In genomic region chr15:48221885-48222284, GRCh38 we compare ENCODE assay signal across 24 cellular contexts. TPM values are rescaled to one million over a fixed set of nuclear protein-coding genes. Genes with fewer than 3 reads are reported as not detected.
DNase-seq lines count a peak whose midpoint lies in the region; ATAC-seq and TF ChIP-seq lines count a peak whose summit lies in the region.
"Had no signal": no experiment of that assay in that cellular context is flagged by ENCODE, and none has a peak within 500 bp of the region (broad histone marks: within the 10 kb centered on the region; RNA-seq: fewer than 3 reads in every experiment).

No MANE protein-coding gene starts in this region.

- H3K27ac ChIP-seq in thoracic aorta: peak overlapping the region; percentile 77 to 79
- H3K27ac ChIP-seq in thyroid gland: no peak overlapping the region
- H3K27ac ChIP-seq: HL-60, neutrophil, spleen, stomach had no signal

- H3K9me3 Mint-ChIP-seq in HFFc6: no peaks in the 10 kb centered on the region
- H3K9me3 Mint-ChIP-seq: T-helper 1 cell treated with Interleukin-12 subunit alpha and Interleukin-12 subunit beta and Interleukin-4 antibody, amounts not matched to agents 30 μg/mL and 1 μg/mL, for 36 hours had no signal

- H3K4me3 Mint-ChIP-seq in HFFc6: no peak overlapping the region
- H3K4me3 Mint-ChIP-seq: T-helper 1 cell treated with Interleukin-12 subunit alpha and Interleukin-12 subunit beta and Interleukin-4 antibody, amounts not matched to agents 30 μg/mL and 1 μg/mL, for 36 hours had no signal

- no peak overlapping the region for H3K27ac Mint-ChIP-seq in HFFc6
- H3K27ac Mint-ChIP-seq: T-helper 1 cell treated with Interleukin-12 subunit alpha and Interleukin-12 subunit beta and Interleukin-4 antibody, amounts not matched to agents 30 μg/mL and 1 μg/mL, for 36 hours had no signal

- peaks cover 22 to 54% of the 10 kb centered on the region in 2 donors for H3K4me1 ChIP-seq in thoracic aorta (ENCODE audit: control insufficient read depth in 1 of 2, low read depth in 2 of 2)
- H3K4me1 ChIP-seq in thyroid gland: peaks cover 6 to 10% of the 10 kb centered on the region in 2 donors
- H3K4me1 ChIP-seq in BE2C: no peaks in the 10 kb centered on the region
- H3K4me1 ChIP-seq: spleen, stomach had no signal

- TF ChIP-seq POLR2A in thyroid gland (IDR thresholded peaks at IDR 0.05): no peak

- no peak for TF ChIP-seq CTCF in HFFc6 (IDR thresholded peaks at IDR 0.05)
- TF ChIP-seq CTCF in thoracic aorta (IDR thresholded peaks at IDR 0.05): no peak
- no peak for TF ChIP-seq CTCF in thyroid gland (IDR thresholded peaks at IDR 0.05)
- no peak for TF ChIP-seq CTCF in BE2C (IDR thresholded peaks at IDR 0.05; ENCODE audit: low read depth, low read length)

- H3K4me3 ChIP-seq in thoracic aorta (peak overlapping the region; percentile 35), thyroid gland (replicated peaks in 1 of 3) (no peak overlapping the region), BE2C (ENCODE audit: low read depth, low read length) (no peak overlapping the region)
- H3K4me3 ChIP-seq: spleen, stomach had no signal

- H3K36me3 ChIP-seq in thoracic aorta (no peaks in the 10 kb centered on the region), thyroid gland (no peaks in the 10 kb centered on the region), BE2C (no peaks in the 10 kb centered on the region)
- H3K36me3 ChIP-seq: spleen, stomach had no signal

- ATAC-seq in thoracic aorta (ENCODE audit: insufficient number of reproducible peaks, low FRiP score, low read depth): peak; percentile 85
- no peak for ATAC-seq in HG02973 (IDR thresholded peaks at IDR 0.05; ENCODE audit: unreplicated experiment)
- ATAC-seq: PC-3 had no signal

- intact Hi-C loops in thyroid gland (cut with DNase I): no loop called here

- H3K36me3 Mint-ChIP-seq in HFFc6 (ENCODE audit: low read depth): no peaks in the 10 kb centered on the region

- H3K9me3 ChIP-seq in thoracic aorta (no peaks in the 10 kb centered on the region), thyroid gland (no peaks in the 10 kb centered on the region), BE2C (no peaks in the 10 kb centered on the region)
- H3K9me3 ChIP-seq: neutrophil, spleen, stomach had no signal

- DNase-seq in HFFc6: peak; percentile 15
- DNase-seq in NCI-H2081 treated with DMSO at 0.1 percent for 48 hours (lab: John Stamatoyannopoulos, UW): peak; percentile 10
- peak; percentile 22 for DNase-seq in astrocyte of the hippocampus (ENCODE audit: low read depth, low spot score)
- peak; percentile 25 for DNase-seq in thoracic aorta (ENCODE audit: low spot score)
- DNase-seq in activated naive CD4-positive, alpha-beta T cell treated with Interleukin-2 at 50 U/mL for 16 hours: no peak
- no peak for DNase-seq in thyroid gland
- DNase-seq in BE2C: no peak
- DNase-seq: activated CD4-positive, alpha-beta T cell treated with anti-CD3 and anti-CD28 coated beads, Interleukin-2, amount 50 U/mL, for 4 hours; amygdala; EL; erythroblast; IMR-90; MM.1S; NCI-H2107; PC-3; SHP77 treated with DMSO at 0.1 percent for 48 hours; spleen; stomach had no signal

- H3K27me3 ChIP-seq in thoracic aorta (replicated peaks; ENCODE audit: insufficient read depth) (no peaks in the 10 kb centered on the region), thyroid gland (no peaks in the 10 kb centered on the region), BE2C (no peaks in the 10 kb centered on the region)
- H3K27me3 ChIP-seq: spleen, stomach had no signal

- 82 to 83% methylated on average over 4 of the region's 4 CpGs for WGBS in thyroid gland, 2 donors

- H3K27me3 Mint-ChIP-seq in HFFc6 (ENCODE audit: insufficient read depth): peaks cover 23% of the 10 kb centered on the region

- peaks cover 7% of the 10 kb centered on the region for H3K4me1 Mint-ChIP-seq in HFFc6 (ENCODE audit: low read depth)

RNA-seq across cellular contexts. Expression of gene SLC12A1, which starts 15.8 kb away (rescaled TPM):
- total RNA-seq in HFFc6 (2021; fragmentation: NEBNext Ultra II Directional; extraction: Animal tissue kit (Norgen Biotek cat#: 25700)): not detected
- total RNA-seq in thoracic aorta (under 1 TPM; 0.68 to 0.85 TPM), thyroid gland (not detected)
- not detected for polyA plus RNA-seq in BE2C (2012; ENCODE audit: insufficient read depth, insufficient read length, low read depth)
- total RNA-seq: IMR-90, kidney epithelial cell, PC-3, spleen, urinary bladder had no signal
- polyA plus RNA-seq: IMR-90, stomach had no signal

RNA-seq across cellular contexts. Expression of gene CTXN2, which starts 30.4 kb away (rescaled TPM):
- not detected for total RNA-seq in HFFc6 (2021; fragmentation: NEBNext Ultra II Directional; extraction: Animal tissue kit (Norgen Biotek cat#: 25700))
- total RNA-seq in thoracic aorta (not detected), thyroid gland (not detected)
- not detected for polyA plus RNA-seq in BE2C (2012; ENCODE audit: insufficient read depth, insufficient read length, low read depth)
- total RNA-seq: IMR-90, kidney epithelial cell, PC-3, spleen, urinary bladder had no signal
- polyA plus RNA-seq: IMR-90, spleen had no signal

RNA-seq across cellular contexts. Expression of gene MYEF2, which starts 43.8 kb away (rescaled TPM):
- total RNA-seq in HFFc6 (2021; fragmentation: NEBNext Ultra II Directional; extraction: Animal tissue kit (Norgen Biotek cat#: 25700)): 10 to 100 TPM in 5 of 6 experiments, 1 to 10 TPM in 1; 7.0 to 12.9 (median 11.5) TPM
- 100 to 1,000 TPM in 1 of 2 donors, 10 to 100 TPM in 1; 63.5 to 168 TPM for total RNA-seq in thoracic aorta
- total RNA-seq in thyroid gland: 10 to 100 TPM in 3 of 4 donors, 1 to 10 TPM in 1; 6.4 to 19.4 (median 11.9) TPM
- polyA plus RNA-seq in BE2C (2012; ENCODE audit: insufficient read depth, insufficient read length, low read depth): 93.4 TPM

Comparison
In these comparisons a context has a peak if more than half of its experiments do, and no peak if none do; other contexts are left out.
1. DNase-seq: peak in HFFc6 (single experiment), NCI-H2081 treated with DMSO at 0.1 percent for 48 hours (single experiment), astrocyte of the hippocampus (single experiment) and thoracic aorta (single experiment); none in activated naive CD4-positive, alpha-beta T cell treated with Interleukin-2 at 50 U/mL for 16 hours (single experiment), thyroid gland (0 of 2) and BE2C (single experiment).
2. H3K27ac ChIP-seq: peak in thoracic aorta (2 of 2); none in thyroid gland (0 of 3).